Comparison of ENCODE assay signal across 23 cellular contexts in genomic region chr18:76554788-76555187, GRCh38.
"Had no signal": no experiment of that assay in that cellular context is flagged by ENCODE, and none has a peak within 500 bp of the region (broad histone marks: within the 10 kb centered on the region; RNA-seq: fewer than 3 reads in every experiment).

No MANE protein-coding gene starts in this region.

- H3K4me1 Mint-ChIP-seq: WTC11 had no signal

- H3K9me3 Mint-ChIP-seq: activated CD8-positive, alpha-beta T cell treated with anti-CD3 and anti-CD28 coated beads for 36 hours; activated T-helper 2 cell treated with anti-CD3 and anti-CD28 coated beads, Interferon-gamma antibody, Interleukin-2, Interleukin-4, amounts not matched to agents 10 μg/mL and 5 μg/mL and 100 μg/mL, durations not matched to agents 14 hours and 24 hours and 36 hours; stimulated activated naive CD8-positive, alpha-beta T cell treated with anti-CD3 and anti-CD28 coated beads, Interleukin-15, Interleukin-2, amounts not matched to agents 100 ng/mL and 50 ng/mL, for 24 hours had no signal

- DNase-seq: activated CD4-positive, alpha-beta T cell treated with anti-CD3 and anti-CD28 coated beads for 48 hours; activated CD8-positive, alpha-beta T cell treated with anti-CD3 and anti-CD28 coated beads for 36 hours; activated naive CD4-positive, alpha-beta T cell treated with Interleukin-2 at 50 U/mL for 16 hours; activated T-cell treated with anti-CD3 and anti-CD28 coated beads, Interleukin-2, amount 50 U/mL, for 1 hour; anterior cingulate cortex; brain microvascular endothelial cell; central memory CD4-positive, alpha-beta T cell; erythroblast; foreskin melanocyte; hypothalamus; islet precursor cell; midbrain; nephron progenitor cell; occipital lobe; right cardiac atrium; stimulated activated CD4-positive, alpha-beta T cell treated with anti-CD3 and anti-CD28 coated beads, Interleukin-15, amount 100 ng/mL, for 24 hours; stimulated activated CD4-positive, alpha-beta T cell treated with anti-CD3 and anti-CD28 coated beads, Interleukin-2, amount 100 ng/mL, for 48 hours; T-helper 2 cell; transverse colon had no signal

- H3K27me3 Mint-ChIP-seq: progenitor cell of endocrine pancreas had no signal

- ATAC-seq: activated CD8-positive, alpha-beta T cell treated with anti-CD3 and anti-CD28 coated beads for 36 hours; right cardiac atrium; WTC11 had no signal

- H3K36me3 Mint-ChIP-seq: WTC11 had no signal

- H3K27ac Mint-ChIP-seq: activated CD8-positive, alpha-beta T cell treated with anti-CD3 and anti-CD28 coated beads for 36 hours; activated T-helper 2 cell treated with anti-CD3 and anti-CD28 coated beads, Interferon-gamma antibody, Interleukin-2, Interleukin-4, amounts not matched to agents 10 μg/mL and 5 μg/mL and 100 μg/mL, durations not matched to agents 14 hours and 24 hours and 36 hours; nephron progenitor cell; progenitor cell of endocrine pancreas; stimulated activated naive CD8-positive, alpha-beta T cell treated with anti-CD3 and anti-CD28 coated beads, Interleukin-15, Interleukin-2, amounts not matched to agents 100 ng/mL and 50 ng/mL, for 24 hours; WTC11 had no signal

- H3K4me3 Mint-ChIP-seq: activated CD8-positive, alpha-beta T cell treated with anti-CD3 and anti-CD28 coated beads for 36 hours; nephron progenitor cell; stimulated activated naive CD8-positive, alpha-beta T cell treated with anti-CD3 and anti-CD28 coated beads, Interleukin-15, Interleukin-2, amounts not matched to agents 100 ng/mL and 50 ng/mL, for 24 hours; WTC11 had no signal
